In the genomic region with DNA sequence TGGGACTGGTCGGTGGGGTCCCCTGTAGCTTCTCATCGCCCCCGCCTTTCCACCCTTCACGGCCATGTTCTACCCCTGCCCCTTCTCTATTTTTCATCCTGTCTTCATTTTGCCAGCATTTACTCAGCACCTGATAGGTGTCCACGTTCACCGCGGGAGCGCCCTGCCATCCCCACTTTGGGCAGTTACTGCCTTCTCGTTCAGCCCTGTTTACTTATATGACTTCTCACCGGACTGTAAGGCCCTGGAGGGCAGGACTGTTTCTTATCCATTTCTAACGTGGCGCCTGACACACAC, we compare ENCODE assay signal across 8 cellular contexts. TPM values are rescaled to one million over a fixed set of nuclear protein-coding genes. Genes with fewer than 3 reads are reported as not detected.
DNase-seq lines count a peak whose midpoint lies in the region; TF ChIP-seq lines count a peak whose summit lies in the region.

No MANE protein-coding gene starts in this region.

- intact Hi-C loops in CD14-positive monocyte (cut with micrococcal nuclease) (loop anchor here (5.0 to 10.0 kb wide), 3 partner anchors 37 to 176 kb away; partner anchors contain the start of genes CLCN6 (in 1 of the 2), MIIP (in 1 of the 2) and MTHFR (in 1 of the 2)), dorsolateral prefrontal cortex (cut with DNase I) (loop anchor here (1.0 to 5.0 kb wide), 7 partner anchors 38 to 143 kb away; partner anchors contain the start of gene MIIP (in 2 of the 2))

- no peaks in the 10 kb centered on the region for H3K9me2 ChIP-seq in Loucy (replicated peaks; ENCODE audit: low read depth, low read length)

- peaks cover 33 to 43% of the 10 kb centered on the region in 2 donors for H3K36me3 Mint-ChIP-seq in CD14-positive monocyte
- peaks cover 26% of the 10 kb centered on the region for H3K36me3 Mint-ChIP-seq in nephron progenitor cell (ENCODE audit: low read depth)

- peaks cover 50% of the 10 kb centered on the region for H3K79me2 ChIP-seq in Loucy (ENCODE audit: insufficient read depth, low read length)

- H3K27ac Mint-ChIP-seq in CD14-positive monocyte (peak overlapping the region; percentile 91 to 97 (median 94)), nephron progenitor cell (peak overlapping the region; percentile 99)

- peak overlapping the region; percentile 93 for H2AFZ ChIP-seq in Loucy (ENCODE audit: low read length)

- peaks cover 65% of the 10 kb centered on the region for H3K4me1 Mint-ChIP-seq in CD14-positive monocyte
- peaks cover 33% of the 10 kb centered on the region for H3K4me1 Mint-ChIP-seq in nephron progenitor cell

- peaks cover 25% of the 10 kb centered on the region for H4K20me1 ChIP-seq in Loucy (ENCODE audit: insufficient read depth, low read length, poor library complexity, severe bottlenecking)

- no peak for TF ChIP-seq CTCF in CD14-positive monocyte (IDR thresholded peaks at IDR 0.05)
- no peak for TF ChIP-seq CTCF in Loucy (conservative IDR thresholded peaks at IDR 0.05; ENCODE audit: low read length)
- TF ChIP-seq CTCF in dorsolateral prefrontal cortex (IDR thresholded peaks at IDR 0.05 in 54 of 56, conservative IDR thresholded peaks at IDR 0.05 in 2 of 56; ENCODE audit: low read depth in 1 of 56, partially characterized antibody in 56 of 56): no peak
- no peak for TF ChIP-seq CTCF in nephron progenitor cell (IDR thresholded peaks at IDR 0.05)

- peak overlapping the region; percentile 97 for H3K9ac ChIP-seq in Loucy (ENCODE audit: low read depth, low read length, poor library complexity, severe bottlenecking)

- peak overlapping the region; percentile 99 for H3K4me2 ChIP-seq in Loucy (ENCODE audit: low read depth, low read length, poor library complexity, severe bottlenecking)

- no peaks in the 10 kb centered on the region for H3F3A ChIP-seq in Loucy (ENCODE audit: low read depth)

- H3K36me3 ChIP-seq in Loucy (ENCODE audit: insufficient read depth, low read length): no peaks in the 10 kb centered on the region; the same call in 1 of the 2 replicates

- H3K4me3 ChIP-seq in Loucy (ENCODE audit: low read length, poor library complexity, severe bottlenecking) (peak overlapping the region; percentile 100), dorsolateral prefrontal cortex (peak overlapping the region; percentile 57 to 100 (median 94))

- H3K27ac ChIP-seq in dorsolateral prefrontal cortex: peak overlapping the region; percentile 53 to 98 (median 94)

- H3K27me3 Mint-ChIP-seq in CD14-positive monocyte (ENCODE audit: low read depth in 3 of 3) (peaks cover 0 to 1% (median under 1%) of the 10 kb centered on the region in 3 donors), nephron progenitor cell (ENCODE audit: low read depth, poor library complexity) (no peaks in the 10 kb centered on the region)

- H3K4me3 Mint-ChIP-seq in CD14-positive monocyte (peak overlapping the region; percentile 84 to 89), nephron progenitor cell (peak overlapping the region; percentile 99)

- H3K4me1 ChIP-seq in Loucy (ENCODE audit: insufficient read depth, low read length, poor library complexity, severe bottlenecking): peaks cover 45% of the 10 kb centered on the region

- no peak for DNase-seq in CD14-positive monocyte (ENCODE audit: low spot score)
- DNase-seq in dorsolateral prefrontal cortex: peak in 1 of 10 donors; percentile 28
- DNase-seq in nephron progenitor cell: no peak
- no peak for DNase-seq in T-helper 9 cell
- no peak for DNase-seq in HCEC 1CT
- DNase-seq in activated CD4-positive, alpha-beta T cell treated with anti-CD3 and anti-CD28 coated beads, Interleukin-2, amount 50 U/mL, for 48 hours: no peak
- no peak for DNase-seq in ecto neural progenitor cell (ENCODE audit: low spot score)

- H3K9me3 ChIP-seq in Loucy (ENCODE audit: insufficient read depth, low read depth, low read length): no peaks in the 10 kb centered on the region

- H3K27me3 ChIP-seq in Loucy (ENCODE audit: insufficient read depth, low read length, poor library complexity, severe bottlenecking) (no peaks in the 10 kb centered on the region), dorsolateral prefrontal cortex (no peaks in the 10 kb centered on the region)

- H3K9me3 Mint-ChIP-seq in CD14-positive monocyte (peaks cover 0 to 2% (median 0%) of the 10 kb centered on the region in 7 donors), nephron progenitor cell (no peaks in the 10 kb centered on the region)

RNA-seq across cellular contexts. Expression of gene MFN2, which starts 0.4 kb away (rescaled TPM):
- polyA plus RNA-seq in CD14-positive monocyte: 10 to 100 TPM; 26.3 to 30.3 TPM
- total RNA-seq in dorsolateral prefrontal cortex: 100 to 1,000 TPM; 107 to 182 (median 141) TPM

RNA-seq across cellular contexts. Expression of gene MIIP, which starts 38.7 kb away (rescaled TPM):
- 10 to 100 TPM; 45.9 to 56.4 TPM for polyA plus RNA-seq in CD14-positive monocyte
- total RNA-seq in dorsolateral prefrontal cortex: 10 to 100 TPM; 16.3 to 37.8 (median 24.3) TPM

RNA-seq across cellular contexts. Expression of gene PLOD1, which starts 46.1 kb away (rescaled TPM):
- 10 to 100 TPM; 44.5 to 53.1 TPM for polyA plus RNA-seq in CD14-positive monocyte
- 100 to 1,000 TPM in 4 of 120 experiments, 10 to 100 TPM in 116; 28.5 to 148 (median 43.7) TPM for total RNA-seq in dorsolateral prefrontal cortex

RNA-seq across cellular contexts. Expression of gene KIAA2013, which starts 54.4 kb away (rescaled TPM):
- polyA plus RNA-seq in CD14-positive monocyte: 10 to 100 TPM; 31.7 to 74.0 TPM
- 10 to 100 TPM; 22.8 to 44.8 (median 29.5) TPM for total RNA-seq in dorsolateral prefrontal cortex
